In genomic region chr17:40014375-40014980, GRCh38 we compare ENCODE assay signal across 1 cellular context.
TF ChIP-seq lines count a peak whose summit lies in the region.

No MANE protein-coding gene starts in this region.

TF ChIP-seq in HepG2, 621 proteins besides CTCF, POLR2A, EP300 and RAD21 (continued from another document and continues in another):
- TF ChIP-seq PBX3 (CRISPR knock-in tag; IDR thresholded peaks at IDR 0.05; ENCODE audit: borderline replicate concordance) (no peak), ZNF350 (CRISPR knock-in tag; IDR thresholded peaks at IDR 0.05; ENCODE audit: borderline replicate concordance, low read depth) (no peak; the same call in 1 of the 2 replicates), MED1 (CRISPR knock-in tag; IDR thresholded peaks at IDR 0.05) (0 out of 2 replicates have a peak, but pooled peaks have one; percentile 15), HNRNPH1 (optimal IDR thresholded peaks at IDR 0.05; ENCODE audit: low read depth, low read length) (no peak), RBM39 (IDR thresholded peaks at IDR 0.05; ENCODE audit: low read depth, low read length, poor library complexity, severe bottlenecking) (no peak), ZSCAN22 (CRISPR knock-in tag; IDR thresholded peaks at IDR 0.05) (no peak), ZSCAN29 (CRISPR knock-in tag; conservative IDR thresholded peaks at IDR 0.05) (no peak), JARID2 (CRISPR knock-in tag; IDR thresholded peaks at IDR 0.05; ENCODE audit: insufficient replicate concordance) (no peak), IRF9 (CRISPR knock-in tag; IDR thresholded peaks at IDR 0.05; ENCODE audit: borderline replicate concordance) (no peak), ZNF646 (CRISPR knock-in tag; IDR thresholded peaks at IDR 0.05) (no peak), ZNF44 (CRISPR knock-in tag; IDR thresholded peaks at IDR 0.05) (no peak), ZFAT (CRISPR knock-in tag; conservative IDR thresholded peaks at IDR 0.05) (no peak), ZNF784 (CRISPR knock-in tag; IDR thresholded peaks at IDR 0.05; ENCODE audit: borderline replicate concordance) (no peak), ZSCAN20 (CRISPR knock-in tag; IDR thresholded peaks at IDR 0.05; ENCODE audit: borderline replicate concordance) (peak; percentile 61; the same call in 1 of the 2 replicates), ZNF235 (CRISPR knock-in tag; IDR thresholded peaks at IDR 0.05; ENCODE audit: borderline replicate concordance) (0 out of 2 replicates have a peak, but pooled peaks have one; percentile 58), TSC22D2 (CRISPR knock-in tag; IDR thresholded peaks at IDR 0.05; ENCODE audit: borderline replicate concordance) (no peak), PRDM4 (CRISPR knock-in tag; IDR thresholded peaks at IDR 0.05; ENCODE audit: borderline replicate concordance) (no peak), GABPA (IDR thresholded peaks at IDR 0.05; ENCODE audit: low read depth, low read length) (0 out of 2 replicates have a peak, but pooled peaks have one; percentile 20), GABPA (CRISPR knock-in tag; IDR thresholded peaks at IDR 0.05; ENCODE audit: low read depth) (peak; percentile 56; the same call in 1 of the 2 replicates), MNT (IDR thresholded peaks at IDR 0.05) (no peak), ASH2L (IDR thresholded peaks at IDR 0.05; ENCODE audit: insufficient read length, low read depth, low read length) (no peak), ZNF597 (CRISPR knock-in tag; IDR thresholded peaks at IDR 0.05) (no peak), HOMEZ (CRISPR knock-in tag; IDR thresholded peaks at IDR 0.05; ENCODE audit: low read depth) (no peak), ZNF232 (CRISPR knock-in tag; IDR thresholded peaks at IDR 0.05; ENCODE audit: borderline replicate concordance) (peak; percentile 66; the same call in 1 of the 2 replicates), TAF15 (IDR thresholded peaks at IDR 0.05; ENCODE audit: low read depth, low read length, poor library complexity, severe bottlenecking) (no peak), SUZ12 (IDR thresholded peaks at IDR 0.05; ENCODE audit: low read depth, low read length) (no peak), REXO4 (CRISPR knock-in tag; IDR thresholded peaks at IDR 0.05; ENCODE audit: borderline replicate concordance) (no peak), ISX (CRISPR knock-in tag; conservative IDR thresholded peaks at IDR 0.05) (no peak), ZNF260 (CRISPR knock-in tag; IDR thresholded peaks at IDR 0.05; ENCODE audit: borderline replicate concordance, low read depth) (no peak), TBP (CRISPR knock-in tag; IDR thresholded peaks at IDR 0.05) (no peak), MIER3 (CRISPR knock-in tag; IDR thresholded peaks at IDR 0.05; ENCODE audit: borderline replicate concordance) (no peak), ELF4 (CRISPR knock-in tag; IDR thresholded peaks at IDR 0.05; ENCODE audit: borderline replicate concordance) (no peak), HINFP (CRISPR knock-in tag; IDR thresholded peaks at IDR 0.05; ENCODE audit: low read depth) (no peak), ZFP36L1 (CRISPR knock-in tag; IDR thresholded peaks at IDR 0.05) (no peak), ZNF329 (CRISPR knock-in tag; IDR thresholded peaks at IDR 0.05; ENCODE audit: low read depth) (no peak), ZMAT5 (CRISPR knock-in tag; IDR thresholded peaks at IDR 0.05; ENCODE audit: borderline replicate concordance, low read depth) (no peak), ZNF747 (CRISPR knock-in tag; IDR thresholded peaks at IDR 0.05; ENCODE audit: borderline replicate concordance) (0 out of 2 replicates have a peak, but pooled peaks have one; percentile 14), ZNF768 (CRISPR knock-in tag; IDR thresholded peaks at IDR 0.05) (no peak), NCOR1 (IDR thresholded peaks at IDR 0.05; ENCODE audit: borderline replicate concordance, low read length) (no peak), RFXAP (CRISPR knock-in tag; IDR thresholded peaks at IDR 0.05; ENCODE audit: borderline replicate concordance) (no peak)
